ENCODE assay signal across 12 cellular contexts in genomic region chr1:77541162-77541545, GRCh38.
DNase-seq lines count a peak whose midpoint lies in the region; ATAC-seq, FAIRE-seq and TF ChIP-seq lines count a peak whose summit lies in the region.
"Had no signal": no experiment of that assay in that cellular context is flagged by ENCODE, and none has a peak within 500 bp of the region (broad histone marks: within the 10 kb centered on the region; RNA-seq: fewer than 3 reads in every experiment).

No MANE protein-coding gene starts in this region.

- H3K9ac ChIP-seq in Karpas-422 (ENCODE audit: low read length) = no peak overlapping the region

- in situ Hi-C loops in GM13976 (cut with MboI; ENCODE audit: low sequenced_read_pairs, unreplicated experiment) = loop anchor here (25.0 kb wide), 1 partner anchor 571 kb away; no protein-coding TSS in a partner anchor

- no peaks in the 10 kb centered on the region for H3K79me2 ChIP-seq in Karpas-422 (ENCODE audit: low read length)

- peaks cover 13% of the 10 kb centered on the region for H3K4me1 Mint-ChIP-seq in progenitor cell of endocrine pancreas (ENCODE audit: low read depth)

- no peak overlapping the region for H2AFZ ChIP-seq in Karpas-422 (ENCODE audit: low read length)

- TF ChIP-seq CTCF in A549 (IDR thresholded peaks at IDR 0.05) (no peak), progenitor cell of endocrine pancreas (IDR thresholded peaks at IDR 0.05; ENCODE audit: unreplicated experiment) (no peak), GM13976 (IDR thresholded peaks at IDR 0.05; ENCODE audit: borderline replicate concordance, control extremely low read depth, extremely low read depth, insufficient read depth, missing control alignments) (no peak)

- no peaks in the 10 kb centered on the region for H3K36me3 Mint-ChIP-seq in progenitor cell of endocrine pancreas (ENCODE audit: insufficient read depth)

- ATAC-seq in A549 (no peak), GM19351 (IDR thresholded peaks at IDR 0.05; ENCODE audit: unreplicated experiment) (peak; percentile 43), HG02763 (IDR thresholded peaks at IDR 0.05; ENCODE audit: unreplicated experiment) (peak; percentile 41)
- ATAC-seq: esophagus mucosa had no signal

- CTCF ChIA-PET in A549 (lab: Yijun Ruan, JAX) = interaction anchor here (1.3 kb wide), 2 partner anchors 8 to 47 kb away, joined by 3 to 4 read pairs; no protein-coding TSS in a partner anchor

- POLR2A ChIA-PET in A549 (lab: Yijun Ruan, JAX) = interaction anchor here (1.1 kb wide), 1 partner anchor 463 kb away, joined by 3 read pairs; no protein-coding TSS in a partner anchor

- H3K9me3 Mint-ChIP-seq in progenitor cell of endocrine pancreas (ENCODE audit: low read depth) = no peaks in the 10 kb centered on the region

- H3K4me3 Mint-ChIP-seq in progenitor cell of endocrine pancreas (ENCODE audit: low read depth) = no peak overlapping the region

- TF ChIP-seq POLR2A in A549 (IDR thresholded peaks at IDR 0.05; ENCODE audit: low read length) = no peak

- peaks cover 66% of the 10 kb centered on the region for H3K4me1 ChIP-seq in A549
- H3K4me1 ChIP-seq in Karpas-422 (ENCODE audit: low read length) = peaks cover 33% of the 10 kb centered on the region

- no peaks in the 10 kb centered on the region for H4K20me1 ChIP-seq in Karpas-422 (ENCODE audit: insufficient read depth, low read depth, low read length)

- TF ChIP-seq EP300 in A549 (IDR thresholded peaks at IDR 0.05) = no peak

- H3K4me3 ChIP-seq in A549 = no peak overlapping the region
- no peak overlapping the region for H3K4me3 ChIP-seq in Karpas-422 (ENCODE audit: low read length)
- H3K4me3 ChIP-seq: cardiac muscle cell had no signal

- no peaks in the 10 kb centered on the region for H3K27me3 Mint-ChIP-seq in progenitor cell of endocrine pancreas

- H3K4me2 ChIP-seq in A549 = peak overlapping the region; percentile 96
- H3K4me2 ChIP-seq in Karpas-422 (ENCODE audit: low read depth, low read length, poor library complexity, severe bottlenecking) = peak overlapping the region; percentile 45

- H3K9me3 ChIP-seq in A549 = no peaks in the 10 kb centered on the region
- H3K9me3 ChIP-seq in Karpas-422 (ENCODE audit: low read length) = no peaks in the 10 kb centered on the region

- no peak for TF ChIP-seq RAD21 in A549 (conservative IDR thresholded peaks at IDR 0.05 in 1 of 2, IDR thresholded peaks at IDR 0.05 in 1 of 2)

- DNase-seq in A549 (ENCODE audit: low read depth in 1 of 2, low spot score in 1 of 2) (no peak), Karpas-422 (peak; percentile 63), progenitor cell of endocrine pancreas (ENCODE audit: low spot score, unreplicated experiment) (no peak), GM13976 (ENCODE audit: low spot score) (no peak), NCI-H2227 (lab: John Stamatoyannopoulos, UW; ENCODE audit: unreplicated experiment) (no peak), ecto neural progenitor cell (ENCODE audit: low spot score) (no peak)
- DNase-seq: DMS79 treated with DMSO at 0.1 percent for 48 hours, NCI-H146 had no signal

- no peak for FAIRE-seq in A549 (lab: Jason Lieb, UNC)

- H3K27ac ChIP-seq in A549 = peak overlapping the region; percentile 98 to 99
- peak overlapping the region; percentile 30; the same call in 1 of the 2 replicates for H3K27ac ChIP-seq in Karpas-422 (ENCODE audit: low read length)
- H3K27ac ChIP-seq: cardiac muscle cell had no signal

- 93% methylated on average over 5 of the region's 5 CpGs for WGBS in A549 (ENCODE audit: missing lambda C conversion rate)

- no peak overlapping the region for H3K27ac Mint-ChIP-seq in progenitor cell of endocrine pancreas

- H3K9me2 ChIP-seq in Karpas-422 (replicated peaks; ENCODE audit: insufficient read depth, low read length) = no peaks in the 10 kb centered on the region

- H3K36me3 ChIP-seq in Karpas-422 (ENCODE audit: insufficient read depth, low read length) = no peaks in the 10 kb centered on the region
- H3K36me3 ChIP-seq: cardiac muscle cell had no signal

- no peaks in the 10 kb centered on the region for H3K27me3 ChIP-seq in Karpas-422 (ENCODE audit: low read length)
- H3K27me3 ChIP-seq: cardiac muscle cell had no signal

TF ChIP-seq in A549, 52 proteins besides CTCF, POLR2A, EP300 and RAD21:
- TF ChIP-seq JUN (IDR thresholded peaks at IDR 0.05) (no peak), FOSB (CRISPR knock-in tag; IDR thresholded peaks at IDR 0.05) (no peak), HMGXB4 (CRISPR knock-in tag; IDR thresholded peaks at IDR 0.05; ENCODE audit: borderline replicate concordance) (no peak), ATOH8 (CRISPR knock-in tag; IDR thresholded peaks at IDR 0.05; ENCODE audit: low read depth) (no peak), RFX5 (IDR thresholded peaks at IDR 0.05) (no peak), HES2 (IDR thresholded peaks at IDR 0.05) (no peak), ZC3H11A (IDR thresholded peaks at IDR 0.05) (no peak), CBX2 (IDR thresholded peaks at IDR 0.05; ENCODE audit: borderline replicate concordance, low read depth) (no peak), ZSCAN20 (CRISPR knock-in tag; IDR thresholded peaks at IDR 0.05) (no peak), JUNB (IDR thresholded peaks at IDR 0.05) (no peak), EHMT2 (IDR thresholded peaks at IDR 0.05; ENCODE audit: low read depth) (no peak), EHF (CRISPR knock-in tag; IDR thresholded peaks at IDR 0.05) (no peak), BCL3 (IDR thresholded peaks at IDR 0.05) (no peak), HOXB13 (CRISPR knock-in tag; IDR thresholded peaks at IDR 0.05; ENCODE audit: low read depth) (no peak)

Comparison
In these comparisons a context has a peak if more than half of its experiments do, and no peak if none do; other contexts are left out.
1. ATAC-seq: peak in GM19351 (single experiment) and HG02763 (single experiment); none in A549 (0 of 2).